ENCODE assay signal across 1 cellular context in genomic region chr22:38138961-38139360, GRCh38.
TF ChIP-seq lines count a peak whose summit lies in the region.

No MANE protein-coding gene starts in this region.

TF ChIP-seq in GM23338, 12 proteins besides CTCF, POLR2A, EP300 and RAD21:
- TF ChIP-seq ZNF462 (CRISPR knock-in tag; IDR thresholded peaks at IDR 0.05) (no peak), EZH2phosphoT487 (IDR thresholded peaks at IDR 0.05; ENCODE audit: unreplicated experiment) (no peak), STAT1 (IDR thresholded peaks at IDR 0.05; ENCODE audit: unreplicated experiment) (no peak), ETS1 (IDR thresholded peaks at IDR 0.05) (no peak), ZNF114 (CRISPR knock-in tag; IDR thresholded peaks at IDR 0.05) (no peak), JUNB (IDR thresholded peaks at IDR 0.05; ENCODE audit: unreplicated experiment) (no peak), REST (IDR thresholded peaks at IDR 0.05; ENCODE audit: unreplicated experiment) (no peak), NANOG (IDR thresholded peaks at IDR 0.05; ENCODE audit: borderline replicate concordance) (no peak)
